ENCODE assay signal across 19 cellular contexts in genomic region chr12:56260380-56260779, GRCh38. TPM values are rescaled to one million over a fixed set of nuclear protein-coding genes. Genes with fewer than 3 reads are reported as not detected.
"Had no signal": no experiment of that assay in that cellular context is flagged by ENCODE, and none has a peak within 500 bp of the region (broad histone marks: within the 10 kb centered on the region; RNA-seq: fewer than 3 reads in every experiment).

No MANE protein-coding gene starts in this region.

- H3K9me3 Mint-ChIP-seq: activated T-cell treated with anti-CD3 and anti-CD28 coated beads, Interleukin-2, amount 50 U/mL, for 24 hours had no signal

- H3K27me3 ChIP-seq: heart left ventricle, neutrophil, right atrium auricular region, transverse colon had no signal

- H3K27ac Mint-ChIP-seq: activated T-cell treated with anti-CD3 and anti-CD28 coated beads, Interleukin-2, amount 50 U/mL, for 24 hours had no signal

- FAIRE-seq: bronchial epithelial cell, frontal cortex, small intestine had no signal

- H3K4me3 Mint-ChIP-seq: activated T-cell treated with anti-CD3 and anti-CD28 coated beads, Interleukin-2, amount 50 U/mL, for 24 hours had no signal

- H3K27me3 Mint-ChIP-seq: activated T-cell treated with anti-CD3 and anti-CD28 coated beads, Interleukin-2, amount 50 U/mL, for 24 hours had no signal

- DNase-seq: activated CD4-positive, alpha-beta T cell treated with anti-CD3 and anti-CD28 coated beads for 1 hour; activated CD4-positive, alpha-beta T cell treated with anti-CD3 and anti-CD28 coated beads, Interleukin-2, amount 50 U/mL, for 48 hours; activated gamma-delta T cell treated with Interleukin-2 at 50 U/mL for 16 hours; activated T-cell treated with anti-CD3 and anti-CD28 coated beads, Interleukin-2, amount 50 U/mL, for 24 hours; heart left ventricle; left cardiac atrium; lower lobe of right lung; small intestine; stimulated activated CD4-positive, alpha-beta T cell treated with anti-CD3 and anti-CD28 coated beads, Interleukin-4, amount 100 ng/mL, for 24 hours; stimulated activated naive CD4-positive, alpha-beta T cell; transverse colon had no signal

- H3K9me3 ChIP-seq: heart left ventricle, lower lobe of right lung, neutrophil, right atrium auricular region, transverse colon had no signal

- ATAC-seq: heart left ventricle, left cardiac atrium, lower lobe of right lung had no signal

- H3K4me3 ChIP-seq: heart left ventricle, lower lobe of right lung, right atrium auricular region, transverse colon had no signal

- H3K27ac ChIP-seq: heart left ventricle, lower lobe of right lung, neutrophil, right atrium auricular region, transverse colon, VCaP had no signal

RNA-seq across cellular contexts. Expression of gene SLC39A5, which starts 30.5 kb away (rescaled TPM):
- total RNA-seq: aorta, dermis microvascular lymphatic vessel endothelial cell, epithelial cell of proximal tubule, frontal cortex, heart left ventricle, left cardiac atrium, lower lobe of right lung, right atrium auricular region had no signal
